Comparison of ENCODE assay signal across 9 cellular contexts in genomic region chr4:42865572-42866189, GRCh38. TPM values are rescaled to one million over a fixed set of nuclear protein-coding genes. Genes with fewer than 3 reads are reported as not detected.
DNase-seq lines count a peak whose midpoint lies in the region; ATAC-seq, FAIRE-seq and TF ChIP-seq lines count a peak whose summit lies in the region.
"Had no signal": no experiment of that assay in that cellular context is flagged by ENCODE, and none has a peak within 500 bp of the region (broad histone marks: within the 10 kb centered on the region; RNA-seq: fewer than 3 reads in every experiment).

No MANE protein-coding gene starts in this region.

- ATAC-seq in GM21367 (IDR thresholded peaks at IDR 0.05; ENCODE audit: unreplicated experiment), result peak; percentile 79
- ATAC-seq in SK-N-SH treated with all-trans-retinoic acid at 6 μM for 48 hours, result peak; percentile 76
- ATAC-seq in K562, result peak; percentile 57; the same call in 2 of the 3 replicates
- ATAC-seq in HG03108 (IDR thresholded peaks at IDR 0.05; ENCODE audit: unreplicated experiment), result no peak

- H3K4me1 ChIP-seq in K562 (replicated peaks in 1 of 2; ENCODE audit: control insufficient read depth in 2 of 2, insufficient read depth in 2 of 2, low read length in 2 of 2), result no peaks in the 10 kb centered on the region

- TF ChIP-seq POLR2A in K562 (conservative IDR thresholded peaks at IDR 0.05), result no peak

- H3K9me1 ChIP-seq in K562 (ENCODE audit: control insufficient read depth, insufficient read depth, low read length), result no peaks in the 10 kb centered on the region

- H4K20me1 ChIP-seq in K562 (replicated peaks; ENCODE audit: control insufficient read depth, insufficient read depth, low read length), result no peaks in the 10 kb centered on the region

- peak; percentile 77 for FAIRE-seq in K562 (lab: Jason Lieb, UNC)

- H3K27me3 ChIP-seq in K562 (ENCODE audit: control insufficient read depth in 2 of 2, insufficient read depth in 2 of 2, low read length in 2 of 2) (no peaks in the 10 kb centered on the region), kidney epithelial cell (ENCODE audit: control insufficient read depth, insufficient read depth, low read length) (peaks cover 3% of the 10 kb centered on the region)

- H3K9me3 ChIP-seq in K562 (replicated peaks; ENCODE audit: control insufficient read depth, insufficient read depth, low read depth, low read length), result no peaks in the 10 kb centered on the region

- H3K9ac ChIP-seq in K562 (ENCODE audit: insufficient read depth in 1 of 2, low read depth in 2 of 2, low read length in 2 of 2), result no peak overlapping the region

- no peak overlapping the region for H3K4me2 ChIP-seq in K562 (ENCODE audit: insufficient read depth, low read length)

- intact Hi-C loops in K562 (cut with micrococcal nuclease), result loop anchor here (1.0 to 10.0 kb wide), 3 partner anchors 297 to 1171 kb away; no protein-coding TSS in a partner anchor

- H3K36me3 ChIP-seq in K562 (ENCODE audit: control insufficient read depth, insufficient read depth, low read length) (no peaks in the 10 kb centered on the region), kidney epithelial cell (ENCODE audit: control insufficient read depth, insufficient read depth, low read length) (no peaks in the 10 kb centered on the region)

- TF ChIP-seq EP300 in K562 (IDR thresholded peaks at IDR 0.05; ENCODE audit: low read length), result no peak

- no peak overlapping the region for H3K4me3 ChIP-seq in K562
- no peak overlapping the region for H3K4me3 ChIP-seq in kidney epithelial cell (ENCODE audit: low read depth, low read length)

- no peak overlapping the region for H2AFZ ChIP-seq in K562 (ENCODE audit: low read depth, low read length)

- CTCF ChIA-PET in K562 (lab: Yijun Ruan, JAX; ENCODE audit: low intra/inter-chr PET ratio), result interaction anchor here (0.6 to 2.3 kb wide), 4 partner anchors 297 to 908 kb away, joined by 3 to 20 read pairs (median 4); no protein-coding TSS in a partner anchor

- BruUV-seq in K562 (replicated peaks; lab: Mats Ljungman, UMichigan), result no TSS peak

- 7% methylated on average over 3 of the region's 3 CpGs for WGBS in K562 (ENCODE audit: insufficient coverage, low coverage, missing lambda C conversion rate)

- DNase-seq in EL (peak; percentile 1), LoVo (ENCODE audit: low spot score) (peak; percentile 59), K562 (ENCODE audit: extremely low read depth in 1 of 4, low spot score in 3 of 4) (peak; percentile 13 to 58 (median 31)), kidney epithelial cell (ENCODE audit: low read depth) (peak; percentile 9)
- peak; percentile 12 to 16 for DNase-seq in stimulated activated CD4-positive, alpha-beta T cell treated with anti-CD3 and anti-CD28 coated beads, Interleukin-4, amount 100 ng/mL, for 4 hours

- TF ChIP-seq CTCF in K562 (IDR thresholded peaks at IDR 0.05 in 2 of 3, conservative IDR thresholded peaks at IDR 0.05 in 1 of 3; ENCODE audit: insufficient read depth in 2 of 3, low read depth in 1 of 3, low read length in 3 of 3) (peak; percentile 41 to 68 (median 57); a peak in 5 of 6 replicates), kidney epithelial cell (IDR thresholded peaks at IDR 0.05; ENCODE audit: insufficient read depth, low read length, poor library complexity, severe bottlenecking) (peak; percentile 70)

- in situ Hi-C loops in K562 (cut with MboI), result no loop called here

- POLR2A ChIA-PET in K562 (lab: Yijun Ruan, JAX), result no interaction called here

- H3K79me2 ChIP-seq in K562 (ENCODE audit: control insufficient read depth, insufficient read depth, low read length), result no peaks in the 10 kb centered on the region

- peak; percentile 56 to 63 for TF ChIP-seq RAD21 in K562 (CRISPR knock-in tag; conservative IDR thresholded peaks at IDR 0.05 in 1 of 2, IDR thresholded peaks at IDR 0.05 in 1 of 2)

- H3K27ac ChIP-seq in K562 (ENCODE audit: extremely low read depth, low read depth, low read length), result no peak overlapping the region

TF ChIP-seq in SK-N-SH treated with all-trans-retinoic acid at 6 μM for 48 hours, 23 proteins besides CTCF, POLR2A, EP300 and RAD21 (continues in another document):
- no peak for TF ChIP-seq PATZ1 (CRISPR knock-in tag; IDR thresholded peaks at IDR 0.05; ENCODE audit: borderline replicate concordance)
- no peak for TF ChIP-seq CREB5 (CRISPR knock-in tag; IDR thresholded peaks at IDR 0.05; ENCODE audit: low read depth)
- TF ChIP-seq ESRRG (CRISPR knock-in tag; IDR thresholded peaks at IDR 0.05), result no peak
- no peak for TF ChIP-seq OSR1 (CRISPR knock-in tag; IDR thresholded peaks at IDR 0.05)
- TF ChIP-seq SNAI2 (CRISPR knock-in tag; IDR thresholded peaks at IDR 0.05), result no peak

TF ChIP-seq in K562, 482 proteins besides CTCF, POLR2A, EP300 and RAD21:
- peak; percentile 40; the same call in 1 of the 2 replicates for TF ChIP-seq SMC3 (conservative IDR thresholded peaks at IDR 0.05; ENCODE audit: insufficient read depth, low read depth, low read length)
- TF ChIP-seq RFX7 (CRISPR knock-in tag; IDR thresholded peaks at IDR 0.05), result no peak

RNA-seq across cellular contexts. Expression of gene GRXCR1, which starts 26.8 kb away (rescaled TPM):
- not detected in 2 replicates for total RNA-seq in K562 (2011; cell fraction: chromatin; rRNA removed; ENCODE audit: low replicate concordance)
- total RNA-seq in K562 (2011; cell fraction: nucleolus; rRNA removed), result not detected in 2 replicates
- not detected in 2 replicates for total RNA-seq in K562 (2011; cell fraction: nucleoplasm; rRNA removed)
- total RNA-seq in K562 (2014; rRNA removed) (not detected in 2 replicates), K562 (2014; rRNA removed; fragmentation: Illumina TruSeq; extraction: Trizol) (not detected in 2 replicates), K562 (2015; rRNA removed; fragmentation: Illumina TruSeq; extraction: Trizol) (not detected in 2 replicates), K562 (2021) (not detected in 2 replicates), kidney epithelial cell (not detected in 2 replicates)
- polyA plus RNA-seq in K562 (2011; rRNA removed) (not detected in 2 replicates), K562 (2014; fragmentation: Illumina TruSeq; extraction: Trizol) (not detected in 2 replicates), K562 (2014; fragmentation: Nextera tagmentation; extraction: Ambion mirVana) (not detected), K562 (2014; rRNA removed) (not detected in 2 replicates)
- not detected in 2 replicates for polyA plus RNA-seq in K562 (2011; cell fraction: cytosol; rRNA removed)
- polyA plus RNA-seq in K562 (2011; cell fraction: nucleus; rRNA removed), result not detected in 2 replicates
- not detected in 2 replicates for polyA plus RNA-seq in K562 (2012)
- not detected in 2 replicates for polyA minus RNA-seq in K562 (2011; rRNA and poly(A)+ RNA removed)
- not detected in 2 replicates for polyA minus RNA-seq in K562 (2011; cell fraction: cytosol; rRNA and poly(A)+ RNA removed)
- not detected in 2 replicates for polyA minus RNA-seq in K562 (2011; cell fraction: nucleus; rRNA and poly(A)+ RNA removed)
- polyA plus RNA-seq: esophagus had no signal

Comparison
In these comparisons a context has a peak if more than half of its experiments do, and no peak if none do; other contexts are left out.
1. DNase-seq: peak in every context shown above with its lines; median percentile 59 in LoVo; 31 in K562; 14 in stimulated activated CD4-positive, alpha-beta T cell treated with anti-CD3 and anti-CD28 coated beads, Interleukin-4, amount 100 ng/mL, for 4 hours; 9 in kidney epithelial cell; 1 in EL.